Comparison of ENCODE assay signal across 9 cellular contexts in the genomic region with DNA sequence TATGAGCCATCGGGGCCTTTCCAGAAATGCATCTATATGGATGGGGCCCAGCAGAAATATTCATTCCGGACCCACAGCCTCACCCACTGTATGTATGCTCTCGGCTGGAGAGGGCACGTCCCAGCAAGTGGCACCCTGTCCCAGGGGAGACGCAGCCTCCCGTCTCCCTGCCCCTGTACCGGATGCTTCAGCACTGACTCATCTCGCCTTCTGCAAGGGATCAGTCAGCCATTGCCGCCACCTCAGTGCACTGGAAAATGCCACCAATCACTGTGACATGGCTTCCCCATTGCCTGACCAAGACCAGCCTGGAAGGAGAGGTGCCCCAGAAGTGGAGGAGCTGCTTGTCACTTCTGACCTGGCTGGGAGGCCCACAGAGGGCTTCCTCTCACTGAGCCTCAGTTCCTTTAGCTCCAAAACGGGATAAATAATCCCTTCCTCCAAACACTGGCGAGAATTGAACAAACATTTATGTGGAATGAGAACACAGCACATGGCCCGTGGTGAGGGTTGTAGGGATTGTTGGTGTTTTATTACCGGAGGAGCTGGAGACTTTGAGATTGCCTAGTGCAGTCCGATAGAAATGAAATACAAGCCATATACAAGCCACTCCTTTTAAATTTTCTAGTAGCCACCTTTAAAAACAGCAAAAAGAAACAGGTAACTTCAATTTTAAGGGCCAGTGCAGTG. TPM values are rescaled to one million over a fixed set of nuclear protein-coding genes. Genes with fewer than 3 reads are reported as not detected.
DNase-seq lines count a peak whose midpoint lies in the region; ATAC-seq and TF ChIP-seq lines count a peak whose summit lies in the region.
"Had no signal": no experiment of that assay in that cellular context is flagged by ENCODE, and none has a peak within 500 bp of the region (broad histone marks: within the 10 kb centered on the region; RNA-seq: fewer than 3 reads in every experiment).

No MANE protein-coding gene starts in this region.

- TF ChIP-seq CTCF in RWPE2 (IDR thresholded peaks at IDR 0.05; ENCODE audit: poor library complexity, severe bottlenecking) (peak; percentile 19), foreskin keratinocyte (conservative IDR thresholded peaks at IDR 0.05) (peak; percentile 58), smooth muscle cell (IDR thresholded peaks at IDR 0.05; ENCODE audit: borderline replicate concordance, insufficient read depth, poor library complexity, severe bottlenecking) (no peak)

- peaks cover 28% of the 10 kb centered on the region for H3F3A ChIP-seq in smooth muscle cell (ENCODE audit: low read depth)

- no peaks in the 10 kb centered on the region for H3K36me3 ChIP-seq in RWPE2 (ENCODE audit: low read depth)
- no peaks in the 10 kb centered on the region for H3K36me3 ChIP-seq in smooth muscle cell (ENCODE audit: low read depth)

- peak; percentile 76 for ATAC-seq in RWPE2 (ENCODE audit: low read depth)
- ATAC-seq in foreskin keratinocyte, result peak; percentile 66
- ATAC-seq in GM18858 (IDR thresholded peaks at IDR 0.05; ENCODE audit: unreplicated experiment), result no peak
- no peak for ATAC-seq in HG03135 (IDR thresholded peaks at IDR 0.05; ENCODE audit: unreplicated experiment)

- H3K9me3 ChIP-seq in RWPE2 (ENCODE audit: severe bottlenecking) (no peaks in the 10 kb centered on the region), smooth muscle cell (replicated peaks; ENCODE audit: low read depth) (no peaks in the 10 kb centered on the region)

- H3K79me2 ChIP-seq in smooth muscle cell (ENCODE audit: low read depth), result no peaks in the 10 kb centered on the region

- peak overlapping the region; percentile 11 for H3K4me2 ChIP-seq in smooth muscle cell

- H3K4me1 ChIP-seq in RWPE2 (ENCODE audit: insufficient read depth, poor library complexity, severe bottlenecking) (peaks cover 50% of the 10 kb centered on the region), foreskin keratinocyte (peaks cover 46% of the 10 kb centered on the region), smooth muscle cell (ENCODE audit: low read depth) (peaks cover 3% of the 10 kb centered on the region)

- DNase-seq in HCEC 1CT (peak; percentile 56), RWPE2 (ENCODE audit: low spot score) (peak; percentile 95), foreskin keratinocyte (peak; percentile 95 to 97), smooth muscle cell (lab: John Stamatoyannopoulos, UW; ENCODE audit: unreplicated experiment) (peak; percentile 17)
- no peak for DNase-seq in NK-92 treated with Interleukin-12 subunit alpha and Interleukin-12 subunit beta, amount 100 ng/mL, for 24 hours (lab: John Stamatoyannopoulos, UW)
- DNase-seq: NCI-H2081 treated with DMSO at 0.1 percent for 48 hours had no signal

- H3K27me3 ChIP-seq in RWPE2 (ENCODE audit: insufficient read depth, poor library complexity, severe bottlenecking) (no peaks in the 10 kb centered on the region), foreskin keratinocyte (no peaks in the 10 kb centered on the region), smooth muscle cell (ENCODE audit: low read depth) (no peaks in the 10 kb centered on the region)

- H3K9ac ChIP-seq in smooth muscle cell (ENCODE audit: low read depth), result peak overlapping the region; percentile 34

- H3K27ac ChIP-seq in RWPE2 (ENCODE audit: poor library complexity, severe bottlenecking), result peak overlapping the region; percentile 89
- H3K27ac ChIP-seq in foreskin keratinocyte, result peak overlapping the region; percentile 94
- peak overlapping the region; percentile 96 for H3K27ac ChIP-seq in smooth muscle cell (ENCODE audit: low read depth)

- no peak overlapping the region for H2AFZ ChIP-seq in smooth muscle cell (ENCODE audit: low read depth)

- H4K20me1 ChIP-seq in smooth muscle cell (ENCODE audit: low read depth), result no peaks in the 10 kb centered on the region

- 16% methylated on average over 14 of the region's 14 CpGs for WGBS in smooth muscle cell (ENCODE audit: low lambda C conversion rate)

- H3K4me3 ChIP-seq in RWPE2 (ENCODE audit: severe bottlenecking), result no peak overlapping the region
- H3K4me3 ChIP-seq in smooth muscle cell, result no peak overlapping the region

RNA-seq across cellular contexts. Expression of gene ORM1, which starts 43.9 kb away (rescaled TPM):
- total RNA-seq in foreskin keratinocyte (not detected in 2 replicates), smooth muscle cell (not detected in 2 replicates)
- polyA plus RNA-seq in foreskin keratinocyte (not detected in 2 replicates), smooth muscle cell (0.46 and 0.74 TPM in 2 replicates)
- total RNA-seq: dermis microvascular lymphatic vessel endothelial cell had no signal

RNA-seq across cellular contexts. Expression of gene ORM2, which starts 50.6 kb away (rescaled TPM):
- total RNA-seq in foreskin keratinocyte (not detected in 2 replicates), smooth muscle cell (0.27 TPM in 1 of 2 replicates, not detected in the other)
- polyA plus RNA-seq in foreskin keratinocyte (not detected in 2 replicates), smooth muscle cell (not detected in 2 replicates)
- total RNA-seq: dermis microvascular lymphatic vessel endothelial cell had no signal

Comparison
In these comparisons a context has a peak if more than half of its experiments do, and no peak if none do; other contexts are left out.
1. ATAC-seq: peak in RWPE2 (single experiment) and foreskin keratinocyte (single experiment); none in GM18858 (single experiment) and HG03135 (single experiment).
2. Peak in every context shown above with its lines, with median percentiles within 50 percentile points of each other: H3K27ac ChIP-seq.